ENCODE assay signal across 38 cellular contexts in the genomic region with DNA sequence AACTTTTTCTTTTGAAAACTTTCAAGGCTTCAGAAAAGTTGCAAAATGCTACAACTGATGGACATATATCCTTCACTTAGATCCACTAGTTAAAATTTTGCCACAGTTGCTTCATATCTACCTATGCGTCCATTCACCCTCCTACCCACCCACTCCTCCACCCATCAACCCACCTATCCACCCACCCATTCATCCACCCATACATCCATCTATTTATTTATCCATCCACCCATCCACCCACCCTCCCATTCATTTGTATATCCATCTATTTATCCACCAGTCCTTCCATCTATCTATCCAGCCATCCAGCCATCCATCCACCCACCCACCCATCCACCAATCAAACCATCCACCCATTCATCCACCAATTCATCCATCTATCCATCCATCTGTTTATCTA. TPM values are rescaled to one million over a fixed set of nuclear protein-coding genes. Genes with fewer than 3 reads are reported as not detected.
"Had no signal": no experiment of that assay in that cellular context is flagged by ENCODE, and none has a peak within 500 bp of the region (broad histone marks: within the 10 kb centered on the region; RNA-seq: fewer than 3 reads in every experiment).

No MANE protein-coding gene starts in this region.

- H3K36me3 ChIP-seq: MG63 had no signal

- DNase-seq: Karpas-422, Kasumi-1, MM.1S, NCI-H1048, NCI-H1092, NCI-H1092 treated with DMSO at 0.1 percent for 48 hours, NCI-H1105, NCI-H1105 treated with DMSO at 0.1 percent for 48 hours, NCI-H1417, NCI-H1417 treated with DMSO at 0.1 percent for 48 hours, NCI-H1436, NCI-H1436 treated with DMSO at 0.1 percent for 48 hours, NCI-H146, NCI-H1694, NCI-H1694 treated with DMSO at 0.1 percent for 48 hours, NCI-H187, NCI-H187 treated with DMSO at 0.1 percent for 48 hours, NCI-H1930, NCI-H2029, NCI-H2029 treated with DMSO at 0.1 percent for 48 hours, NCI-H2081, NCI-H2081 treated with DMSO at 0.1 percent for 48 hours, NCI-H2107, NCI-H2171, NCI-H2171 treated with DMSO at 0.1 percent for 48 hours, NCI-H2227 treated with DMSO at 0.1 percent for 48 hours, NCI-H226, NCI-H345, NCI-H446, NCI-H446 treated with DMSO at 0.1 percent for 48 hours, NCI-H510A, NCI-H510A treated with DMSO at 0.1 percent for 48 hours, NCI-H524 treated with DMSO at 0.1 percent for 48 hours had no signal

- H3K27me3 ChIP-seq: MG63 had no signal

- H3K4me3 ChIP-seq: MG63 had no signal

- H3K9me3 ChIP-seq: MG63 had no signal

RNA-seq across cellular contexts. Expression of gene BPIFB4, which starts 13.6 kb away (rescaled TPM):
- total RNA-seq: LHCN-M2, M059J, MCF 10A, NCI-H460 had no signal

RNA-seq across cellular contexts. Expression of gene BPIFB3, which starts 39.4 kb away (rescaled TPM):
- total RNA-seq: LHCN-M2, M059J, MCF 10A, NCI-H460 had no signal
